ENCODE assay signal across 23 cellular contexts in the genomic region with DNA sequence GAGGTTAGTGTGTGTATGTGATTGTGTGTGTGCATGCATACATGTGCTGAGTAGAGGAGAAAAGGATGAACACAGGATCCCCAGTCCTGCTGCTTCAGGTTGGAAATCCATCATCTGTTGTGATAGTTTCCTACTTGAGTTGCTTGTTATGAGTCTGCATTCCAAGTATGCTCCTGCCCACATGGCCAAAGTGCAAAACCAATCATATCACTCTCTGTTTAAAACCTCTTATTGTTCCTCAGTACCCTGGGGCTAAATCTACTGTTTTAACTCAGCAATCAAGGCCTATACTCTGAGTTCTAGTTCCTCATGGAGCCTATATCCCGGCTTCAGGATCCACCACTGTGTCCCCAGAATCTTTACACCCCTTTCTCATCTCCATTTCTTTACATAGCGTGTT.
"Had no signal": no experiment of that assay in that cellular context is flagged by ENCODE, and none has a peak within 500 bp of the region (broad histone marks: within the 10 kb centered on the region; RNA-seq: fewer than 3 reads in every experiment).

No MANE protein-coding gene starts in this region.

- ATAC-seq: effector memory CD8-positive, alpha-beta T cell; left colon; left ventricle myocardium superior; naive thymus-derived CD8-positive, alpha-beta T cell; psoas muscle; right lobe of liver; stimulated activated naive B cell treated with anti-CD40 and anti-IgM and Interleukin-4, amounts not matched to agents 10 μg/mL and 1 μg/mL and 100 μg/mL, for 72 hours had no signal

- DNase-seq: effector memory CD8-positive, alpha-beta T cell; esophagus squamous epithelium; head of caudate nucleus; left colon; left ventricle myocardium superior; naive thymus-derived CD8-positive, alpha-beta T cell; psoas muscle; retina; stimulated activated CD4-positive, alpha-beta T cell treated with anti-CD3 and anti-CD28 coated beads, Interleukin-15, amount 100 ng/mL, for 24 hours; stimulated activated CD4-positive, alpha-beta T cell treated with anti-CD3 and anti-CD28 coated beads, Interleukin-2, amount 100 ng/mL, for 24 hours; stimulated activated CD4-positive, alpha-beta T cell treated with anti-CD3 and anti-CD28 coated beads, Interleukin-4, amount 100 ng/mL, for 4 hours; stimulated activated naive B cell treated with anti-CD40 and anti-IgM and Interleukin-4, amounts not matched to agents 10 μg/mL and 1 μg/mL and 100 μg/mL, for 72 hours; stomach; substantia nigra had no signal

- H3K36me3 ChIP-seq: esophagus squamous epithelium, neutrophil, right lobe of liver, spleen, stomach, thoracic aorta, transverse colon had no signal

- H3K27me3 ChIP-seq: foreskin keratinocyte, hepatocyte, neutrophil, right lobe of liver, stomach, transverse colon had no signal

- FAIRE-seq: colon had no signal

- H3K4me2 ChIP-seq: hepatocyte had no signal

- H3K4me3 ChIP-seq: esophagus squamous epithelium, hepatocyte, lung, psoas muscle, right lobe of liver, spleen, stomach, thoracic aorta, transverse colon had no signal

- H3K27ac ChIP-seq: esophagus squamous epithelium, foreskin keratinocyte, hepatocyte, neutrophil, psoas muscle, right lobe of liver, spleen, stomach, thoracic aorta, transverse colon had no signal

- H2AFZ ChIP-seq: hepatocyte had no signal

- H3K9me3 ChIP-seq: esophagus squamous epithelium, neutrophil, right lobe of liver, thoracic aorta, transverse colon had no signal

- H3K4me1 ChIP-seq: esophagus squamous epithelium, psoas muscle, right lobe of liver, stomach, transverse colon had no signal

- H3K79me2 ChIP-seq: hepatocyte had no signal
